In the genomic region with DNA sequence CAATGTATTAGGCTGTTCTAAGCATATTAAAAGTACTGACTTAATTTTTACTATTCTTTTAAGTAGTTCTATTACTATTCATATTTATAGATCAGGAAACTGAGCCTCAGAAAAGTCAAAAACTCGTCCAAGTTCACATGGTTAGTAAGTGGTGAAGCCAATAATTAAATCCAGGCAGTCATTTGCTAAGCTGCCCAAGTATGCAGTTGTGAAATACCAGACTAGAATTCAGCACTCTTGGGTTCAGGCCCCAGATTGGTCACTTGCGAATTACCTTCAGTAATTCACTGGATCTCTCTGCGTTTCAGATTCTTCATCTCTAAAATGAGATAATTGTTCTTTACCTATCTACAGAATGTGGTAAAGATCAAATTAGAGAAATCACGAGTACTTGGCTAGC, we compare ENCODE assay signal across 24 cellular contexts.
DNase-seq lines count a peak whose midpoint lies in the region; ATAC-seq, FAIRE-seq and TF ChIP-seq lines count a peak whose summit lies in the region.
"Had no signal": no experiment of that assay in that cellular context is flagged by ENCODE, and none has a peak within 500 bp of the region (broad histone marks: within the 10 kb centered on the region; RNA-seq: fewer than 3 reads in every experiment).

No MANE protein-coding gene starts in this region.

- intact Hi-C loops in pancreas (cut with DNase I): no loop called here

- H3K9me2 ChIP-seq in GM23248 (ENCODE audit: insufficient read depth): no peaks in the 10 kb centered on the region

- FAIRE-seq in pancreas (lab: Jason Lieb, UNC): no peak
- FAIRE-seq: A549, D721Med, GM12878, GM12892, GM18507, GM19239 had no signal

- peaks cover 37% of the 10 kb centered on the region for H3K4me1 ChIP-seq in GM23248 (ENCODE audit: insufficient read depth)
- H3K4me1 ChIP-seq in pancreas: no peaks in the 10 kb centered on the region
- H3K4me1 ChIP-seq: A549; BLaER1 treated with 17β-estradiol and CSF1 and Interleukin-3, amounts not matched to agents 10 nM and 100 nM; Caco-2 had no signal

- no peak for ATAC-seq in pancreas
- ATAC-seq: A549; CD8-positive, alpha-beta T cell; GM12878 had no signal

- no peaks in the 10 kb centered on the region for H3K27me3 ChIP-seq in GM23248 (replicated peaks; ENCODE audit: insufficient read depth)
- no peaks in the 10 kb centered on the region for H3K27me3 ChIP-seq in pancreas
- H3K27me3 ChIP-seq: BLaER1 treated with 17β-estradiol and CSF1 and Interleukin-3, amounts not matched to agents 10 nM and 100 nM had no signal

- no peak overlapping the region for H3K9ac ChIP-seq in GM23248
- H3K9ac ChIP-seq: BLaER1 treated with 17β-estradiol and CSF1 and Interleukin-3, amounts not matched to agents 10 nM and 100 nM had no signal

- DNase-seq in AG10803 (ENCODE audit: low read depth) (peak; percentile 74), GM23248 (peak; percentile 60), fibroblast of gingiva (ENCODE audit: low read depth) (peak; percentile 1), fibroblast of peridontal ligament (ENCODE audit: extremely low read depth) (peak; percentile 46), pancreas (no peak), NCI-H446 treated with DMSO at 0.1 percent for 48 hours (lab: John Stamatoyannopoulos, UW) (no peak), amniotic stem cell (lab: John Stamatoyannopoulos, UW) (no peak)
- DNase-seq: AML-193; Caco-2; Calu3; CD4-positive, alpha-beta T cell; CD8-positive, alpha-beta T cell; DND-41; EL; GDM1 had no signal

- no peaks in the 10 kb centered on the region for H3K36me3 ChIP-seq in GM23248 (ENCODE audit: low read depth)
- H3K36me3 ChIP-seq in pancreas: no peaks in the 10 kb centered on the region
- H3K36me3 ChIP-seq: BLaER1 treated with 17β-estradiol and CSF1 and Interleukin-3, amounts not matched to agents 10 nM and 100 nM had no signal

- H3K9me3 ChIP-seq in GM23248 (ENCODE audit: low read depth) (no peaks in the 10 kb centered on the region), pancreas (no peaks in the 10 kb centered on the region)
- H3K9me3 ChIP-seq: A549; BLaER1 treated with 17β-estradiol and CSF1 and Interleukin-3, amounts not matched to agents 10 nM and 100 nM; Caco-2 had no signal

- H3K79me2 ChIP-seq in GM23248 (ENCODE audit: insufficient read depth): no peaks in the 10 kb centered on the region

- peaks cover 4% of the 10 kb centered on the region; the same call in 1 of the 2 replicates for H3F3A ChIP-seq in GM23248 (ENCODE audit: insufficient read depth)

- H2AFZ ChIP-seq in GM23248: no peak overlapping the region

- in situ Hi-C loops in GM23248 (cut with MboI): no loop called here

- WGBS in GM23248 (ENCODE audit: low coverage in 1 of 2, low lambda C conversion rate in 2 of 2, missing lambda C conversion rate in 2 of 2), 2 experiments: 8 to 10% methylated on average over 4 of the region's 4 CpGs
- WGBS in pancreas, 2 donors: 67 to 74% methylated on average over 4 of the region's 4 CpGs

- H3K27ac ChIP-seq in GM23248: no peak overlapping the region
- H3K27ac ChIP-seq in pancreas: no peak overlapping the region
- H3K27ac ChIP-seq: 22Rv1; A549; BLaER1 treated with 17β-estradiol and CSF1 and Interleukin-3, amounts not matched to agents 10 nM and 100 nM; C4-2B had no signal

- H3K4me2 ChIP-seq in GM23248 (ENCODE audit: unreplicated experiment): peak overlapping the region; percentile 55
- H3K4me2 ChIP-seq: A549; BLaER1 treated with 17β-estradiol and CSF1 and Interleukin-3, amounts not matched to agents 10 nM and 100 nM had no signal

- no peaks in the 10 kb centered on the region for H4K20me1 ChIP-seq in GM23248 (ENCODE audit: insufficient read depth)
- H4K20me1 ChIP-seq: BLaER1 treated with 17β-estradiol and CSF1 and Interleukin-3, amounts not matched to agents 10 nM and 100 nM had no signal

- no peak for TF ChIP-seq CTCF in AG10803 (conservative IDR thresholded peaks at IDR 0.05; ENCODE audit: low read length)
- no peak for TF ChIP-seq CTCF in pancreas (IDR thresholded peaks at IDR 0.05)

- H3K4me3 ChIP-seq in AG10803 (ENCODE audit: low read length) (no peak overlapping the region), GM23248 (no peak overlapping the region), pancreas (no peak overlapping the region)
- H3K4me3 ChIP-seq: A549; BLaER1 treated with 17β-estradiol and CSF1 and Interleukin-3, amounts not matched to agents 10 nM and 100 nM; GM12878 had no signal

Comparison
In these comparisons a context has a peak if more than half of its experiments do, and no peak if none do; other contexts are left out.
1. DNase-seq: peak in AG10803 (single experiment), GM23248 (single experiment), fibroblast of gingiva (single experiment) and fibroblast of peridontal ligament (single experiment); none in pancreas (0 of 6), NCI-H446 treated with DMSO at 0.1 percent for 48 hours (single experiment) and amniotic stem cell (single experiment).